Comparison of ENCODE assay signal across 8 cellular contexts in genomic region chr2:129877289-129877741, GRCh38.
A peak's percentile ranks its signal among the peaks of the same experiment; 100 is the strongest.
DNase-seq lines count a peak whose midpoint lies in the region; ATAC-seq and TF ChIP-seq lines count a peak whose summit lies in the region.

No MANE protein-coding gene starts in this region.

- H3K4me3 ChIP-seq in HL-60 (replicated peaks; ENCODE audit: insufficient read depth, low read length) (peak overlapping the region; percentile 30), fibroblast of pulmonary artery (replicated peaks; ENCODE audit: low read depth, low read length) (peak overlapping the region; percentile 65)

- TF ChIP-seq CTCF in HL-60 (IDR thresholded peaks at IDR 0.05; ENCODE audit: insufficient read depth, low read length) (no peak), fibroblast of pulmonary artery (IDR thresholded peaks at IDR 0.05; ENCODE audit: low read length, missing control alignments) (no peak)

- H3K27ac Mint-ChIP-seq in naive thymus-derived CD8-positive, alpha-beta T cell: peak overlapping the region; percentile 61 to 98 (median 96)
- H3K27ac Mint-ChIP-seq in stimulated activated effector memory CD8-positive, alpha-beta T cell treated with anti-CD3 and anti-CD28 coated beads, Interleukin-12 subunit alpha, Interleukin-12 subunit beta, amount 100 ng/mL, for 72 hours: peak overlapping the region; percentile 88

- H3K36me3 Mint-ChIP-seq in naive thymus-derived CD8-positive, alpha-beta T cell: no peaks in the 10 kb centered on the region
- H3K36me3 Mint-ChIP-seq in stimulated activated effector memory CD8-positive, alpha-beta T cell treated with anti-CD3 and anti-CD28 coated beads, Interleukin-12 subunit alpha, Interleukin-12 subunit beta, amount 100 ng/mL, for 72 hours: no peaks in the 10 kb centered on the region

- H3K4me1 Mint-ChIP-seq in naive thymus-derived CD8-positive, alpha-beta T cell: peaks cover 4 to 19% (median 10%) of the 10 kb centered on the region in 4 donors
- peaks cover 8% of the 10 kb centered on the region for H3K4me1 Mint-ChIP-seq in stimulated activated effector memory CD8-positive, alpha-beta T cell treated with anti-CD3 and anti-CD28 coated beads, Interleukin-12 subunit alpha, Interleukin-12 subunit beta, amount 100 ng/mL, for 72 hours

- H3K27me3 ChIP-seq in HL-60 (ENCODE audit: insufficient read depth, poor library complexity, severe bottlenecking): no peaks in the 10 kb centered on the region

- no peaks in the 10 kb centered on the region for H3K9me3 Mint-ChIP-seq in naive thymus-derived CD8-positive, alpha-beta T cell
- H3K9me3 Mint-ChIP-seq in stimulated activated effector memory CD8-positive, alpha-beta T cell treated with anti-CD3 and anti-CD28 coated beads, Interleukin-12 subunit alpha, Interleukin-12 subunit beta, amount 100 ng/mL, for 72 hours: no peaks in the 10 kb centered on the region

- no peak overlapping the region for H3K27ac ChIP-seq in HL-60 (replicated peaks)

- peak overlapping the region; percentile 92 to 98 (median 97) for H3K4me3 Mint-ChIP-seq in naive thymus-derived CD8-positive, alpha-beta T cell
- H3K4me3 Mint-ChIP-seq in stimulated activated effector memory CD8-positive, alpha-beta T cell treated with anti-CD3 and anti-CD28 coated beads, Interleukin-12 subunit alpha, Interleukin-12 subunit beta, amount 100 ng/mL, for 72 hours: peak overlapping the region; percentile 81

- peak; percentile 86 for ATAC-seq in GM19455 (IDR thresholded peaks at IDR 0.05; ENCODE audit: unreplicated experiment)
- peak; percentile 88 to 89 for ATAC-seq in naive thymus-derived CD8-positive, alpha-beta T cell
- ATAC-seq in stimulated activated effector memory CD8-positive, alpha-beta T cell treated with anti-CD3 and anti-CD28 coated beads, Interleukin-12 subunit alpha, Interleukin-12 subunit beta, amount 100 ng/mL, for 72 hours: peak; percentile 76

- DNase-seq in CD1c-positive myeloid dendritic cell (ENCODE audit: extremely low spot score) (peak; percentile 80), HL-60 (ENCODE audit: low read depth in 1 of 2, low spot score in 1 of 2) (peak; percentile 28 to 49), OCI-M1 (lab: John Stamatoyannopoulos, UW) (peak; percentile 84), fibroblast of pulmonary artery (ENCODE audit: low read depth) (peak; percentile 69)
- DNase-seq in activated T-helper 1 cell treated with anti-CD3 and anti-CD28 coated beads, Interleukin-2, amount 50 U/mL, for 16 hours (ENCODE audit: low read depth in 1 of 2, low spot score in 1 of 2): peak; percentile 73 to 75
- peak; percentile 66 to 95 (median 82) for DNase-seq in naive thymus-derived CD8-positive, alpha-beta T cell
- DNase-seq in stimulated activated effector memory CD8-positive, alpha-beta T cell treated with anti-CD3 and anti-CD28 coated beads, Interleukin-12 subunit alpha, Interleukin-12 subunit beta, amount 100 ng/mL, for 72 hours (ENCODE audit: low spot score in 2 of 2): peak; percentile 41 to 85

- no peaks in the 10 kb centered on the region for H3K27me3 Mint-ChIP-seq in naive thymus-derived CD8-positive, alpha-beta T cell

- POLR2A ChIA-PET in naive thymus-derived CD8-positive, alpha-beta T cell (lab: Charles Lee): interaction anchor here (1.0 kb wide), 1 partner anchor 465 kb away, joined by 5 read pairs; a partner anchor contains a TSS
